ENCODE assay signal across 19 cellular contexts in genomic region chr6:11423667-11424066, GRCh38.
A peak's percentile ranks its signal among the peaks of the same experiment; 100 is the strongest.
DNase-seq lines count a peak whose midpoint lies in the region; ATAC-seq and TF ChIP-seq lines count a peak whose summit lies in the region.
"Had no signal": no experiment of that assay in that cellular context is flagged by ENCODE, and none has a peak within 500 bp of the region (broad histone marks: within the 10 kb centered on the region; RNA-seq: fewer than 3 reads in every experiment).

No MANE protein-coding gene starts in this region.

- TF ChIP-seq RAD21 in Ishikawa (IDR thresholded peaks at IDR 0.05; ENCODE audit: low read depth) = no peak

- TF ChIP-seq EP300 in Ishikawa (IDR thresholded peaks at IDR 0.05; ENCODE audit: borderline replicate concordance) (no peak), gastroesophageal sphincter (IDR thresholded peaks at IDR 0.05) (no peak)

- TF ChIP-seq POLR2A in gastroesophageal sphincter (IDR thresholded peaks at IDR 0.05) = no peak

- WGBS in gastroesophageal sphincter (ENCODE audit: low coverage in 1 of 2), 2 donors = 78 to 100% methylated on average over 1 of the region's 1 CpG

- H3K27ac ChIP-seq in gastroesophageal sphincter = peak overlapping the region in 2 of 4 donors; percentile 7 to 22
- H3K27ac ChIP-seq: ascending aorta, colonic mucosa had no signal

- no peak for TF ChIP-seq CTCF in gastroesophageal sphincter (IDR thresholded peaks at IDR 0.05)

- H3K9me3 ChIP-seq in gastroesophageal sphincter = no peaks in the 10 kb centered on the region
- H3K9me3 ChIP-seq: ascending aorta, colonic mucosa had no signal

- no peaks in the 10 kb centered on the region for H3K36me3 ChIP-seq in gastroesophageal sphincter
- H3K36me3 ChIP-seq: ascending aorta, colonic mucosa had no signal

- H3K9me3 Mint-ChIP-seq in activated T-helper 17 cell treated with anti-CD3 and anti-CD28 coated beads, Interleukin-2, amount 50 U/mL, for 72 hours = no peaks in the 10 kb centered on the region
- H3K9me3 Mint-ChIP-seq: HFFc6 had no signal

- DNase-seq in renal cortical epithelial cell (ENCODE audit: low read depth) (peak; percentile 32), SK-N-DZ (ENCODE audit: low spot score) (no peak), mucosa of gallbladder (ENCODE audit: low spot score) (no peak), HK-2 (ENCODE audit: unreplicated experiment) (no peak)
- DNase-seq: colonic mucosa; head of caudate nucleus; HFFc6; MM.1S; NCI-H1694 treated with DMSO at 0.1 percent for 48 hours; NCI-H446; occipital lobe; SIG-M5; stimulated activated CD4-positive, alpha-beta T cell treated with anti-CD3 and anti-CD28 coated beads, Interleukin-2, amount 100 ng/mL, for 48 hours had no signal

- no peaks in the 10 kb centered on the region for H3K27me3 ChIP-seq in gastroesophageal sphincter
- H3K27me3 ChIP-seq: ascending aorta, colonic mucosa had no signal

- H3K27ac Mint-ChIP-seq in activated T-helper 17 cell treated with anti-CD3 and anti-CD28 coated beads, Interleukin-2, amount 50 U/mL, for 72 hours = peak overlapping the region; percentile 80
- H3K27ac Mint-ChIP-seq: B cell, HFFc6 had no signal

- no peak overlapping the region for H3K4me3 ChIP-seq in gastroesophageal sphincter
- H3K4me3 ChIP-seq: ascending aorta, colonic mucosa, GM12878 had no signal

- no peaks in the 10 kb centered on the region for H3K27me3 Mint-ChIP-seq in activated T-helper 17 cell treated with anti-CD3 and anti-CD28 coated beads, Interleukin-2, amount 50 U/mL, for 72 hours
- H3K27me3 Mint-ChIP-seq: B cell had no signal

- no peaks in the 10 kb centered on the region for H3K36me3 Mint-ChIP-seq in activated T-helper 17 cell treated with anti-CD3 and anti-CD28 coated beads, Interleukin-2, amount 50 U/mL, for 72 hours (ENCODE audit: low read depth)

- H3K4me1 Mint-ChIP-seq in activated T-helper 17 cell treated with anti-CD3 and anti-CD28 coated beads, Interleukin-2, amount 50 U/mL, for 72 hours = peaks cover 12% of the 10 kb centered on the region

- peaks cover 0 to 20% (median 16%) of the 10 kb centered on the region in 3 donors for H3K4me1 ChIP-seq in gastroesophageal sphincter
- H3K4me1 ChIP-seq: colonic mucosa had no signal

- H3K4me3 Mint-ChIP-seq in activated T-helper 17 cell treated with anti-CD3 and anti-CD28 coated beads, Interleukin-2, amount 50 U/mL, for 72 hours = peak overlapping the region; percentile 9
- H3K4me3 Mint-ChIP-seq: B cell, HFFc6 had no signal

- ATAC-seq in activated T-helper 17 cell treated with anti-CD3 and anti-CD28 coated beads, Interleukin-2, amount 50 U/mL, for 72 hours (replicated peaks) = no peak
- ATAC-seq in gastroesophageal sphincter = peak; percentile 54

TF ChIP-seq in Ishikawa, 13 proteins besides CTCF, POLR2A, EP300 and RAD21:
- TF ChIP-seq MAX (IDR thresholded peaks at IDR 0.05) = no peak
- TF ChIP-seq ZBTB7A (IDR thresholded peaks at IDR 0.05; ENCODE audit: low read depth) = no peak
- TF ChIP-seq CREB1 (IDR thresholded peaks at IDR 0.05; ENCODE audit: low read depth) = no peak
- TF ChIP-seq FOXM1 (IDR thresholded peaks at IDR 0.05; ENCODE audit: borderline replicate concordance, low read depth) = no peak
- no peak for TF ChIP-seq CEBPB (IDR thresholded peaks at IDR 0.05)
- 0 out of 2 replicates have a peak, but pooled peaks have one; percentile 29 for TF ChIP-seq NFIC (IDR thresholded peaks at IDR 0.05)
- no peak for TF ChIP-seq TCF12 (IDR thresholded peaks at IDR 0.05; ENCODE audit: low read depth)
